Comparison of ENCODE assay signal across 14 cellular contexts in the genomic region with DNA sequence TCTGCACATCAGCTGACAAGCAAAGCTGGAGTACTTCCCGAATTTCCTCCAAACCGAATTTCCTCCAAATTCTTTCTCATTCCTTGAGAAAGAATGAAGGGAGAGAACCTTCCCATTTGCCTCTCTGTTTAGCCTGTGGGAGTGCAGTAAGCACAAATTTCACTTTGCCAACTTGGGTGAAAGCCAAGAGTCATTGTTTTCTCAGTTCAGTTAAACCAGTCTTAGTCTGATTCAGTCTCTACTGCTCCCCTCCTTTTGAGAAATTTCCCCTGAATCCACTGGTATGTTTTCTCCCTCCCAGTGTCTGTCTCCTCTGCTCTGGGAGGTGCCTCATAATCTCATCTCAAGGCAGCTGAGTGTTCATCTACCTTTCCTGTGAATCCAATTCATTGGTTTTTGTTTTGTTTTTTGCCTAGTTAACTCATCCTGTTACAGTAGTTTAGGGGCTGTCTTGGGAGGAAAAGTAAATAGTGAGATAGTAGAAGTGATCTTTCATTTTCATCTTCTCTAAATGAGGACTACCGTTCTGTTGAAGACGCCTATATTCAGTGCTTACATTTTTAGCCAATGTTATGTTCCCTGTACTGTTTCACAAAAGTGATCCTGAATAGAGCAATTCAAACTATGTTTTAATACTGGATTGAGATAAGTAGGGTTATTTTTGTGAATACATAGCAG. TPM values are rescaled to one million over a fixed set of nuclear protein-coding genes. Genes with fewer than 3 reads are reported as not detected.
A peak's percentile ranks its signal among the peaks of the same experiment; 100 is the strongest.
DNase-seq lines count a peak whose midpoint lies in the region; FAIRE-seq and TF ChIP-seq lines count a peak whose summit lies in the region.
"Had no signal": no experiment of that assay in that cellular context is flagged by ENCODE, and none has a peak within 500 bp of the region (broad histone marks: within the 10 kb centered on the region; RNA-seq: fewer than 3 reads in every experiment).

No MANE protein-coding gene starts in this region.

- H3K79me1 ChIP-seq in mesenchymal stem cell (replicated peaks; ENCODE audit: low read length, poor library complexity, severe bottlenecking), result no peaks in the 10 kb centered on the region

- no peaks in the 10 kb centered on the region for H3K36me3 Mint-ChIP-seq in activated CD4-positive, alpha-beta memory T cell treated with anti-CD3 and anti-CD28 coated beads for 36 hours
- H3K36me3 Mint-ChIP-seq: activated naive CD8-positive, alpha-beta T cell treated with anti-CD3 and anti-CD28 coated beads, Interleukin-2, amount 10 ng/mL, durations not matched to agents 7 days and 5 days had no signal

- 94% methylated on average over 2 of the region's 4 CpGs for WGBS in mesenchymal stem cell

- H3K36me3 ChIP-seq in bronchial epithelial cell (ENCODE audit: control insufficient read depth, insufficient read depth, low read length) (no peaks in the 10 kb centered on the region), mesenchymal stem cell (ENCODE audit: control insufficient read depth in 1 of 2, insufficient read depth in 2 of 2, low read depth in 1 of 2, low read length in 2 of 2) (no peaks in the 10 kb centered on the region), kidney (ENCODE audit: control insufficient read depth in 1 of 2, insufficient read depth in 2 of 2, low read length in 2 of 2) (no peaks in the 10 kb centered on the region)
- H3K36me3 ChIP-seq: BLaER1 treated with 17β-estradiol and CSF1 and Interleukin-3, amounts not matched to agents 10 nM and 100 nM; esophagus muscularis mucosa had no signal

- TF ChIP-seq CTCF in AG10803 (conservative IDR thresholded peaks at IDR 0.05; ENCODE audit: low read length) (no peak), bronchial epithelial cell (IDR thresholded peaks at IDR 0.05; ENCODE audit: insufficient read depth, low read length, severe bottlenecking) (no peak), kidney (IDR thresholded peaks at IDR 0.05; ENCODE audit: borderline replicate concordance, extremely low read depth, insufficient read depth) (no peak)

- no peaks in the 10 kb centered on the region for H3K4me1 Mint-ChIP-seq in activated CD4-positive, alpha-beta memory T cell treated with anti-CD3 and anti-CD28 coated beads for 36 hours (ENCODE audit: low read depth)
- H3K4me1 Mint-ChIP-seq: activated naive CD8-positive, alpha-beta T cell treated with anti-CD3 and anti-CD28 coated beads, Interleukin-2, amount 10 ng/mL, durations not matched to agents 7 days and 5 days had no signal

- H3K23ac ChIP-seq in mesenchymal stem cell (ENCODE audit: low read length in 2 of 2), result no peak overlapping the region

- H3K18ac ChIP-seq in mesenchymal stem cell (ENCODE audit: low read depth in 1 of 2, low read length in 2 of 2), result no peak overlapping the region

- H2AK5ac ChIP-seq in mesenchymal stem cell (ENCODE audit: low read length, severe bottlenecking), result no peak overlapping the region

- H2BK12ac ChIP-seq in mesenchymal stem cell (ENCODE audit: low read length in 2 of 2), result no peak overlapping the region

- no peaks in the 10 kb centered on the region for H3K4me1 ChIP-seq in mesenchymal stem cell (ENCODE audit: control insufficient read depth, insufficient read depth, low read depth, low read length)
- H3K4me1 ChIP-seq in kidney (ENCODE audit: control insufficient read depth in 1 of 2, insufficient read depth in 1 of 2, low read depth in 1 of 2, low read length in 2 of 2), result peaks cover 0 to 2% of the 10 kb centered on the region in 2 donors
- H3K4me1 ChIP-seq: esophagus muscularis mucosa had no signal

- FAIRE-seq in bronchial epithelial cell (lab: Jason Lieb, UNC), result no peak
- no peak for FAIRE-seq in kidney (lab: Jason Lieb, UNC)
- FAIRE-seq: HTR-8/SVneo had no signal

- peaks cover 3% of the 10 kb centered on the region for H3K27me3 Mint-ChIP-seq in activated CD4-positive, alpha-beta memory T cell treated with anti-CD3 and anti-CD28 coated beads for 36 hours

- H2BK120ac ChIP-seq in mesenchymal stem cell (ENCODE audit: low read depth, low read length), result no peak overlapping the region

- intact Hi-C loops in activated CD4-positive, alpha-beta memory T cell treated with anti-CD3 and anti-CD28 coated beads for 36 hours (cut with micrococcal nuclease), result no loop called here
- intact Hi-C loops in kidney (cut with DNase I), result no loop called here

- no peak overlapping the region for H3K14ac ChIP-seq in mesenchymal stem cell (ENCODE audit: low read length in 2 of 2)

- no peak overlapping the region for H3K4me2 ChIP-seq in mesenchymal stem cell (ENCODE audit: low read length, poor library complexity, severe bottlenecking)
- H3K4me2 ChIP-seq: BLaER1 treated with 17β-estradiol and CSF1 and Interleukin-3, amounts not matched to agents 10 nM and 100 nM had no signal

- H3K4me3 Mint-ChIP-seq in activated CD4-positive, alpha-beta memory T cell treated with anti-CD3 and anti-CD28 coated beads for 36 hours, result no peak overlapping the region
- H3K4me3 Mint-ChIP-seq: activated naive CD8-positive, alpha-beta T cell treated with anti-CD3 and anti-CD28 coated beads, Interleukin-2, amount 10 ng/mL, durations not matched to agents 7 days and 5 days had no signal

- CTCF ChIA-PET in activated CD4-positive, alpha-beta memory T cell treated with anti-CD3 and anti-CD28 coated beads for 36 hours (lab: Charles Lee), result no interaction called here

- H4K8ac ChIP-seq in mesenchymal stem cell (ENCODE audit: low read length), result no peak overlapping the region

- H3K4me3 ChIP-seq in AG10803 (ENCODE audit: low read length), result no peak overlapping the region
- H3K4me3 ChIP-seq in bronchial epithelial cell (ENCODE audit: low read depth, low read length), result no peak overlapping the region
- no peak overlapping the region for H3K4me3 ChIP-seq in mesenchymal stem cell (ENCODE audit: insufficient read depth in 1 of 2, low read depth in 1 of 2, low read length in 2 of 2)
- H3K4me3 ChIP-seq in kidney (ENCODE audit: low read length in 2 of 2), result no peak overlapping the region
- H3K4me3 ChIP-seq: BLaER1 treated with 17β-estradiol and CSF1 and Interleukin-3, amounts not matched to agents 10 nM and 100 nM; esophagus muscularis mucosa had no signal

- H2BK15ac ChIP-seq in mesenchymal stem cell (ENCODE audit: low read depth, poor library complexity, severe bottlenecking), result no peak overlapping the region

- H3K9me3 ChIP-seq in mesenchymal stem cell (ENCODE audit: control insufficient read depth, low read length), result no peaks in the 10 kb centered on the region
- no peaks in the 10 kb centered on the region for H3K9me3 ChIP-seq in kidney (ENCODE audit: control insufficient read depth in 1 of 2, low read length in 2 of 2)
- H3K9me3 ChIP-seq: BLaER1 treated with 17β-estradiol and CSF1 and Interleukin-3, amounts not matched to agents 10 nM and 100 nM; esophagus muscularis mucosa had no signal

- no peaks in the 10 kb centered on the region for H3K9me3 Mint-ChIP-seq in activated CD4-positive, alpha-beta memory T cell treated with anti-CD3 and anti-CD28 coated beads for 36 hours
- H3K9me3 Mint-ChIP-seq: activated naive CD8-positive, alpha-beta T cell treated with anti-CD3 and anti-CD28 coated beads, Interleukin-2, amount 10 ng/mL, durations not matched to agents 7 days and 5 days had no signal

- no peak overlapping the region for H4K91ac ChIP-seq in mesenchymal stem cell (ENCODE audit: low read length)

- no peak overlapping the region for H3K4ac ChIP-seq in mesenchymal stem cell (ENCODE audit: low read depth in 1 of 2, low read length in 2 of 2)

- H2AFZ ChIP-seq in mesenchymal stem cell (ENCODE audit: low read depth, low read length), result no peak overlapping the region

- H2BK5ac ChIP-seq in mesenchymal stem cell (ENCODE audit: low read depth, low read length, poor library complexity, severe bottlenecking), result no peak overlapping the region

- H3K27me3 ChIP-seq in bronchial epithelial cell (ENCODE audit: control insufficient read depth, insufficient read depth, low read length) (no peaks in the 10 kb centered on the region), mesenchymal stem cell (ENCODE audit: control insufficient read depth in 1 of 2, insufficient read depth in 1 of 2, low read length in 2 of 2) (no peaks in the 10 kb centered on the region)
- H3K27me3 ChIP-seq: BLaER1 treated with 17β-estradiol and CSF1 and Interleukin-3, amounts not matched to agents 10 nM and 100 nM; esophagus muscularis mucosa had no signal

- H3K9ac ChIP-seq in mesenchymal stem cell (ENCODE audit: low read length) (peak overlapping the region; percentile 16), kidney (ENCODE audit: low read length in 2 of 2) (no peak overlapping the region)
- H3K9ac ChIP-seq: BLaER1 treated with 17β-estradiol and CSF1 and Interleukin-3, amounts not matched to agents 10 nM and 100 nM had no signal

- no peak overlapping the region for H3K27ac Mint-ChIP-seq in activated CD4-positive, alpha-beta memory T cell treated with anti-CD3 and anti-CD28 coated beads for 36 hours
- H3K27ac Mint-ChIP-seq: activated naive CD8-positive, alpha-beta T cell treated with anti-CD3 and anti-CD28 coated beads, Interleukin-2, amount 10 ng/mL, durations not matched to agents 7 days and 5 days had no signal

- DNase-seq in AG10803 (ENCODE audit: low read depth), result peak; percentile 62
- peak; percentile 84 for DNase-seq in M059J (ENCODE audit: low read depth)
- DNase-seq in bronchial epithelial cell (ENCODE audit: low read depth), result peak; percentile 50
- no peak for DNase-seq in mesenchymal stem cell
- DNase-seq in activated CD4-positive, alpha-beta memory T cell treated with anti-CD3 and anti-CD28 coated beads for 36 hours, result no peak
- DNase-seq in substantia nigra (lab: John Stamatoyannopoulos, UW), result no peak
- DNase-seq in kidney, result no peak
- no peak for DNase-seq in activated CD8-positive, alpha-beta memory T cell treated with anti-CD3 and anti-CD28 coated beads, Interleukin-2, amount 50 U/mL, for 48 hours
- DNase-seq: activated naive CD8-positive, alpha-beta T cell treated with anti-CD3 and anti-CD28 coated beads, Interleukin-2, amount 10 ng/mL, durations not matched to agents 7 days and 5 days; NCI-H2107 had no signal

- no peak overlapping the region for H3K27ac ChIP-seq in mesenchymal stem cell (ENCODE audit: low read length, poor library complexity, severe bottlenecking)
- H3K27ac ChIP-seq in substantia nigra (ENCODE audit: low read depth, low read length, poor library complexity, severe bottlenecking), result no peak overlapping the region
- H3K27ac ChIP-seq in kidney (ENCODE audit: low read depth in 2 of 2, low read length in 2 of 2), result no peak overlapping the region
- H3K27ac ChIP-seq: BLaER1 treated with 17β-estradiol and CSF1 and Interleukin-3, amounts not matched to agents 10 nM and 100 nM; esophagus muscularis mucosa had no signal

- POLR2A ChIA-PET in activated CD4-positive, alpha-beta memory T cell treated with anti-CD3 and anti-CD28 coated beads for 36 hours (lab: Charles Lee), result no interaction called here

RNA-seq across cellular contexts. Expression of gene SYTL5, which starts 49.0 kb away (rescaled TPM):
- total RNA-seq in M059J (2014; rRNA removed; shearing (Covaris generic)), result 18.2 and 23.1 TPM in 2 replicates
- total RNA-seq in bronchial epithelial cell (1.3 and 10.2 TPM in 2 replicates), kidney (0.69 TPM)
- polyA plus RNA-seq in mesenchymal stem cell (2013, experiment 1 of 2), result 0.04 TPM
- 0.04 TPM for polyA plus RNA-seq in mesenchymal stem cell (2013, experiment 2 of 2)
- under 1 TPM in 1 of 2 experiments, not detected in 1; 0.05 TPM for total RNA-seq in activated CD4-positive, alpha-beta memory T cell treated with anti-CD3 and anti-CD28 coated beads for 36 hours
- polyA plus RNA-seq in kidney (ENCODE audit: insufficient read depth, low read depth, low replicate concordance), result 0.65 TPM
- total RNA-seq: activated naive CD8-positive, alpha-beta T cell treated with anti-CD3 and anti-CD28 coated beads, Interleukin-2, amount 10 ng/mL, durations not matched to agents 7 days and 5 days; esophagus muscularis mucosa; skeletal muscle tissue had no signal

Comparison
In these comparisons a context has a peak if more than half of its experiments do, and no peak if none do; other contexts are left out.
1. DNase-seq: peak in AG10803 (single experiment), M059J (single experiment) and bronchial epithelial cell (single experiment); none in mesenchymal stem cell (single experiment), activated CD4-positive, alpha-beta memory T cell treated with anti-CD3 and anti-CD28 coated beads for 36 hours (single experiment), substantia nigra (0 of 49), kidney (single experiment) and activated CD8-positive, alpha-beta memory T cell treated with anti-CD3 and anti-CD28 coated beads, Interleukin-2, amount 50 U/mL, for 48 hours (single experiment).